In genomic region chr3:133448478-133449122, GRCh38 we compare ENCODE assay signal across 8 cellular contexts. TPM values are rescaled to one million over a fixed set of nuclear protein-coding genes. Genes with fewer than 3 reads are reported as not detected.
A peak's percentile ranks its signal among the peaks of the same experiment; 100 is the strongest.
DNase-seq lines count a peak whose midpoint lies in the region; ATAC-seq and TF ChIP-seq lines count a peak whose summit lies in the region.

No MANE protein-coding gene starts in this region.

- 46% methylated on average over 4 of the region's 4 CpGs for WGBS in suprapubic skin
- 83% methylated on average over 4 of the region's 4 CpGs for WGBS in smooth muscle cell (ENCODE audit: low lambda C conversion rate)

- H3K4me3 ChIP-seq in suprapubic skin: no peak overlapping the region
- no peak overlapping the region for H3K4me3 ChIP-seq in smooth muscle cell

- peaks cover 8% of the 10 kb centered on the region for H3F3A ChIP-seq in smooth muscle cell (ENCODE audit: low read depth)

- CTCF ChIA-PET in CD4-positive, alpha-beta T cell (lab: Charles Lee): no interaction called here

- no peaks in the 10 kb centered on the region for H3K9me3 Mint-ChIP-seq in CD4-positive, alpha-beta T cell
- no peaks in the 10 kb centered on the region for H3K9me3 Mint-ChIP-seq in activated T-cell treated with anti-CD3 and anti-CD28 coated beads, Interleukin-2, amount 50 U/mL, for 24 hours

- H2AFZ ChIP-seq in smooth muscle cell (ENCODE audit: low read depth): no peak overlapping the region

- H3K9me3 ChIP-seq in CD4-positive, alpha-beta T cell (ENCODE audit: control insufficient read depth, low read length): no peaks in the 10 kb centered on the region
- H3K9me3 ChIP-seq in suprapubic skin (no peaks in the 10 kb centered on the region), smooth muscle cell (replicated peaks; ENCODE audit: low read depth) (no peaks in the 10 kb centered on the region)

- H3K27me3 Mint-ChIP-seq in CD4-positive, alpha-beta T cell: no peaks in the 10 kb centered on the region
- H3K27me3 Mint-ChIP-seq in activated T-cell treated with anti-CD3 and anti-CD28 coated beads, Interleukin-2, amount 50 U/mL, for 24 hours: no peaks in the 10 kb centered on the region

- H3K27ac ChIP-seq in CD4-positive, alpha-beta T cell (ENCODE audit: low read depth, low read length): no peak overlapping the region
- H3K27ac ChIP-seq in suprapubic skin: no peak overlapping the region
- no peak overlapping the region for H3K27ac ChIP-seq in smooth muscle cell (ENCODE audit: low read depth)

- H3K36me3 ChIP-seq in suprapubic skin: no peaks in the 10 kb centered on the region
- H3K36me3 ChIP-seq in smooth muscle cell (ENCODE audit: low read depth): no peaks in the 10 kb centered on the region

- peaks cover 25% of the 10 kb centered on the region for H3K4me1 Mint-ChIP-seq in CD4-positive, alpha-beta T cell (ENCODE audit: low read depth)
- peaks cover 42% of the 10 kb centered on the region for H3K4me1 Mint-ChIP-seq in activated T-cell treated with anti-CD3 and anti-CD28 coated beads, Interleukin-2, amount 50 U/mL, for 24 hours (ENCODE audit: low read depth)

- no peak overlapping the region for H3K9ac ChIP-seq in smooth muscle cell (ENCODE audit: low read depth)

- no peak for TF ChIP-seq POLR2A in suprapubic skin (IDR thresholded peaks at IDR 0.05)

- peak; percentile 76 for ATAC-seq in CD4-positive, alpha-beta T cell (ENCODE audit: poor library complexity)
- peak; percentile 90 for ATAC-seq in GM19438 (IDR thresholded peaks at IDR 0.05; ENCODE audit: low read depth, unreplicated experiment)
- peak; percentile 92 for ATAC-seq in HG03442 (IDR thresholded peaks at IDR 0.05; ENCODE audit: unreplicated experiment)

- no peak for TF ChIP-seq EP300 in suprapubic skin (IDR thresholded peaks at IDR 0.05)

- no peaks in the 10 kb centered on the region for H3K27me3 ChIP-seq in CD4-positive, alpha-beta T cell (ENCODE audit: control insufficient read depth, insufficient read depth, low read length)
- no peaks in the 10 kb centered on the region for H3K27me3 ChIP-seq in suprapubic skin
- H3K27me3 ChIP-seq in smooth muscle cell (ENCODE audit: low read depth): no peaks in the 10 kb centered on the region

- no peak overlapping the region for H3K4me2 ChIP-seq in smooth muscle cell

- no peak for TF ChIP-seq CTCF in CD4-positive, alpha-beta T cell (IDR thresholded peaks at IDR 0.05)
- TF ChIP-seq CTCF in suprapubic skin (IDR thresholded peaks at IDR 0.05) (no peak), smooth muscle cell (IDR thresholded peaks at IDR 0.05; ENCODE audit: borderline replicate concordance, insufficient read depth, poor library complexity, severe bottlenecking) (no peak)

- H4K20me1 ChIP-seq in smooth muscle cell (ENCODE audit: low read depth): no peaks in the 10 kb centered on the region

- no peaks in the 10 kb centered on the region for H3K79me2 ChIP-seq in smooth muscle cell (ENCODE audit: low read depth)

- H3K4me3 Mint-ChIP-seq in CD4-positive, alpha-beta T cell: peak overlapping the region; percentile 13
- peak overlapping the region; percentile 21 for H3K4me3 Mint-ChIP-seq in activated T-cell treated with anti-CD3 and anti-CD28 coated beads, Interleukin-2, amount 50 U/mL, for 24 hours

- H3K4me1 ChIP-seq in suprapubic skin (peaks cover 7% of the 10 kb centered on the region), smooth muscle cell (ENCODE audit: low read depth) (peaks cover 10% of the 10 kb centered on the region)

- H3K27ac Mint-ChIP-seq in CD4-positive, alpha-beta T cell: peak overlapping the region; percentile 75
- peak overlapping the region; percentile 82 for H3K27ac Mint-ChIP-seq in activated T-cell treated with anti-CD3 and anti-CD28 coated beads, Interleukin-2, amount 50 U/mL, for 24 hours

- no peaks in the 10 kb centered on the region for H3K36me3 Mint-ChIP-seq in CD4-positive, alpha-beta T cell (ENCODE audit: low read depth)
- no peaks in the 10 kb centered on the region for H3K36me3 Mint-ChIP-seq in activated T-cell treated with anti-CD3 and anti-CD28 coated beads, Interleukin-2, amount 50 U/mL, for 24 hours (ENCODE audit: low read depth)

- peak in 2 of 10 experiments; percentile 2 to 4 for DNase-seq in CD4-positive, alpha-beta T cell
- peak; percentile 63 for DNase-seq in activated T-cell treated with anti-CD3 and anti-CD28 coated beads, Interleukin-2, amount 50 U/mL, for 24 hours
- peak; percentile 30 to 55 (median 46) for DNase-seq in stimulated activated CD4-positive, alpha-beta T cell treated with anti-CD3 and anti-CD28 coated beads, TNF-alpha, amount 100 ng/mL, for 48 hours (ENCODE audit: low read depth in 3 of 3)
- DNase-seq in DMS53 treated with DMSO at 0.1 percent for 48 hours (lab: John Stamatoyannopoulos, UW; ENCODE audit: unreplicated experiment): no peak
- DNase-seq in suprapubic skin (ENCODE audit: low spot score in 2 of 2): no peak
- DNase-seq in smooth muscle cell (lab: John Stamatoyannopoulos, UW; ENCODE audit: unreplicated experiment): no peak

- intact Hi-C loops in CD4-positive, alpha-beta T cell (cut with DNase I, micrococcal nuclease): no loop called here

- POLR2A ChIA-PET in CD4-positive, alpha-beta T cell (lab: Charles Lee): interaction anchor here (1.0 to 1.6 kb wide), 2 partner anchors 9 to 126 kb away, joined by 3 to 13 read pairs; partner anchors contain the start of gene CDV3

RNA-seq across cellular contexts. Expression of gene BFSP2, which starts 48.7 kb away (rescaled TPM):
- total RNA-seq in CD4-positive, alpha-beta T cell: not detected
- total RNA-seq in suprapubic skin (1 to 10 TPM in 1 of 4 donors, not detected in 3; 2.3 TPM), smooth muscle cell (not detected in 2 replicates)
- not detected in 2 replicates for polyA plus RNA-seq in smooth muscle cell

Comparison
In these comparisons a context has a peak if more than half of its experiments do, and no peak if none do; other contexts are left out.
1. DNase-seq: peak in activated T-cell treated with anti-CD3 and anti-CD28 coated beads, Interleukin-2, amount 50 U/mL, for 24 hours (single experiment) and stimulated activated CD4-positive, alpha-beta T cell treated with anti-CD3 and anti-CD28 coated beads, TNF-alpha, amount 100 ng/mL, for 48 hours (3 of 3); none in DMS53 treated with DMSO at 0.1 percent for 48 hours (single experiment), suprapubic skin (0 of 2) and smooth muscle cell (single experiment).
2. Peak in every context shown above with its lines, with median percentiles within 50 percentile points of each other: ATAC-seq.